ENCODE assay signal across 20 cellular contexts in the genomic region with DNA sequence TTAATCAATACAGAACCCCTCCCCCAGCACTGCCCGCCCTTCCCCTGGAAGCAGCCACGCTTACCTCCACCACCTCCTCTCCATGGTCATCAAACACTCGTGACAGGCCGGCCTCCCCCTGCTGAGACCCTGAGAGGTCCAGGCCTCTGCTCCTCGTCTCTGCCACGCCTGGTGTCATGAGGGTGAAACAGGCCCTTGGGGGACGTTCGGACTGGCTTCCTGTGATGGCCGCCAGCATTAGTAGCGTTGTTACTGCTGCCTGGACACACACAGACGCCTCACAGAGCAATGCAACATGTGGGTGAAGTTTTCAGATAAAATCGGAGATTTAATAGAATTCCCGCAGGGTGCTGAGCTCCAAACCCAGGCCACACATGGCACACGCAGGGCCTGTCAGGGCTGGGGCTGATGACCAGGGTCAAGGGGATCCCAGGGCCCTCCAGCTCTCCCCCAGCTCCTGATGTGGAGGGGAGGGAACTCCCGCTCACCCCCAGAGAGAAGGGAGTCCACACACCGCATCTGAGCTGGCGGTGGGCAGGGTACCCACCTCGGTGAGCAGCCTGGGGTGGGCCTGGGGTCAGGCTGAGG. TPM values are rescaled to one million over a fixed set of nuclear protein-coding genes. Genes with fewer than 3 reads are reported as not detected.
A peak's percentile ranks its signal among the peaks of the same experiment; 100 is the strongest.
DNase-seq lines count a peak whose midpoint lies in the region; ATAC-seq and TF ChIP-seq lines count a peak whose summit lies in the region.
"Had no signal": no experiment of that assay in that cellular context is flagged by ENCODE, and none has a peak within 500 bp of the region (broad histone marks: within the 10 kb centered on the region; RNA-seq: fewer than 3 reads in every experiment).

No MANE protein-coding gene starts in this region.

- H3K79me1 ChIP-seq in IMR-90 (ENCODE audit: low read depth in 1 of 2, low read length in 2 of 2), result no peaks in the 10 kb centered on the region

- H3K9me1 ChIP-seq in IMR-90 (ENCODE audit: insufficient read depth, low read length), result no peaks in the 10 kb centered on the region

- H3K4me2 ChIP-seq in IMR-90 (ENCODE audit: low read depth, low read length), result no peak overlapping the region
- H3K4me2 ChIP-seq: KMS-11 had no signal

- no peak overlapping the region for H3K27ac ChIP-seq in IMR-90 (ENCODE audit: insufficient read depth, low read length)
- H3K27ac ChIP-seq: KMS-11, SJSA1 had no signal

- no peak overlapping the region for H2BK5ac ChIP-seq in IMR-90 (ENCODE audit: low read depth, low read length, poor library complexity, severe bottlenecking)

- no peaks in the 10 kb centered on the region for H3K9me3 ChIP-seq in IMR-90 (ENCODE audit: control insufficient read depth, insufficient read depth, low read length)
- H3K9me3 ChIP-seq: SJSA1 had no signal

- H2AK9ac ChIP-seq in IMR-90 (replicated peaks; ENCODE audit: low read depth, low read length, poor library complexity), result no peak overlapping the region

- TF ChIP-seq RAD21 in IMR-90 (IDR thresholded peaks at IDR 0.05; ENCODE audit: low read length), result no peak

- H3K36me3 Mint-ChIP-seq in osteocyte (ENCODE audit: unreplicated experiment), result no peaks in the 10 kb centered on the region

- H3K23ac ChIP-seq in IMR-90 (ENCODE audit: low read depth, low read length), result no peak overlapping the region

- no peak overlapping the region for H3K9ac ChIP-seq in IMR-90 (ENCODE audit: low read depth, low read length)
- H3K9ac ChIP-seq: KMS-11 had no signal

- H4K20me1 ChIP-seq in IMR-90 (ENCODE audit: insufficient read depth, low read length), result no peaks in the 10 kb centered on the region

- no peak overlapping the region for H4K91ac ChIP-seq in IMR-90 (ENCODE audit: insufficient read depth, low read depth, low read length)

- BruUV-seq in IMR-90 (replicated peaks; lab: Mats Ljungman, UMichigan), result no TSS peak

- H2BK120ac ChIP-seq in IMR-90 (ENCODE audit: low read depth, low read length), result no peak overlapping the region

- intact Hi-C loops in IMR-90 (cut with micrococcal nuclease), result no loop called here

- no peak overlapping the region for H3K4me3 ChIP-seq in IMR-90 (ENCODE audit: insufficient read depth, low read depth, low read length)
- H3K4me3 ChIP-seq: SJSA1 had no signal

- peaks cover 14% of the 10 kb centered on the region for H3K4me1 Mint-ChIP-seq in osteocyte (ENCODE audit: unreplicated experiment)

- ATAC-seq in IMR-90 (ENCODE audit: low read depth) (no peak), SK-N-SH treated with all-trans-retinoic acid at 6 μM for 48 hours (no peak; the same call in 2 of the 3 replicates), GM21723 (IDR thresholded peaks at IDR 0.05; ENCODE audit: unreplicated experiment) (no peak), HG02588 (IDR thresholded peaks at IDR 0.05; ENCODE audit: unreplicated experiment) (no peak), GM18909 (IDR thresholded peaks at IDR 0.05; ENCODE audit: poor library complexity, unreplicated experiment) (no peak)

- peaks cover 21% of the 10 kb centered on the region; the same call in 1 of the 2 replicates for H3K27me3 ChIP-seq in IMR-90 (ENCODE audit: control insufficient read depth, insufficient read depth, low read length)
- H3K27me3 ChIP-seq: SJSA1 had no signal

- dilution Hi-C loops in IMR-90 (cut with HindIII; ENCODE audit: low sequenced_read_pairs, unreplicated experiment), result no loop called here

- H3K9me3 Mint-ChIP-seq in osteocyte (ENCODE audit: unreplicated experiment), result no peaks in the 10 kb centered on the region
- H3K9me3 Mint-ChIP-seq: CD4-positive, alpha-beta T cell had no signal

- POLR2A ChIA-PET in IMR-90 (lab: Charles Lee; ENCODE audit: unreplicated experiment), result no interaction called here

- no peak overlapping the region for H4K8ac ChIP-seq in IMR-90 (ENCODE audit: low read depth in 2 of 2, low read length in 2 of 2)

- no peaks in the 10 kb centered on the region for H3K36me3 ChIP-seq in IMR-90 (ENCODE audit: control insufficient read depth, insufficient read depth, low read length)
- H3K36me3 ChIP-seq: SJSA1 had no signal

- H3K27me3 Mint-ChIP-seq in osteocyte (ENCODE audit: unreplicated experiment), result no peaks in the 10 kb centered on the region

- no peak for TF ChIP-seq CTCF in IMR-90 (conservative IDR thresholded peaks at IDR 0.05; ENCODE audit: low read depth, low read length)
- no peak for TF ChIP-seq CTCF in osteocyte (IDR thresholded peaks at IDR 0.05)

- H3K27ac Mint-ChIP-seq in osteocyte (ENCODE audit: unreplicated experiment), result peak overlapping the region; percentile 38
- H3K27ac Mint-ChIP-seq: CD4-positive, alpha-beta T cell had no signal

- peaks cover 6% of the 10 kb centered on the region; the same call in 1 of the 2 replicates for H3K4me1 ChIP-seq in IMR-90 (ENCODE audit: control insufficient read depth, insufficient read depth, low read length)

- H3K4me3 Mint-ChIP-seq in osteocyte (ENCODE audit: unreplicated experiment), result no peak overlapping the region
- H3K4me3 Mint-ChIP-seq: CD4-positive, alpha-beta T cell had no signal

- H4K5ac ChIP-seq in IMR-90 (ENCODE audit: low read depth, low read length), result no peak overlapping the region

- WGBS in IMR-90 (ENCODE audit: extremely low coverage in 2 of 2, insufficient read length in 1 of 2), 2 experiments, result 84% methylated on average over 5 of the region's 18 CpGs; no CpG with 5 or more reads in 1 of the 2 experiments

- H3K18ac ChIP-seq in IMR-90 (ENCODE audit: low read depth, low read length), result no peak overlapping the region

- no peak overlapping the region for H2BK20ac ChIP-seq in IMR-90 (ENCODE audit: low read depth, low read length)

- no peak overlapping the region for H3K14ac ChIP-seq in IMR-90 (replicated peaks; ENCODE audit: low read depth, low read length)

- H3K4ac ChIP-seq in IMR-90 (ENCODE audit: low read depth, low read length), result no peak overlapping the region

- H2BK15ac ChIP-seq in IMR-90 (ENCODE audit: low read depth, low read length), result no peak overlapping the region

- DNase-seq in IMR-90 (no peak), left kidney (ENCODE audit: low read depth, low spot score) (peak; percentile 77), osteocyte (ENCODE audit: extremely low spot score, unreplicated experiment) (no peak), inferior parietal cortex (ENCODE audit: extremely low spot score) (no peak)
- DNase-seq: Calu3; CD4-positive, alpha-beta T cell; DMS53; HCEC 1CT; NCI-H1436; NCI-H2029; NCI-H2171; NCI-H446; NCI-H748 treated with DMSO at 0.1 percent for 48 hours; RPMI8226 had no signal

- no peak for TF ChIP-seq POLR2A in IMR-90 (IDR thresholded peaks at IDR 0.05; ENCODE audit: low read depth, low read length)

- H2AK5ac ChIP-seq in IMR-90 (ENCODE audit: low read depth, low read length), result peak overlapping the region; percentile 9; the same call in 1 of the 2 replicates

- H3K56ac ChIP-seq in IMR-90 (ENCODE audit: extremely low read depth, insufficient read depth, low read length), result no peak overlapping the region

- in situ Hi-C loops in IMR-90 (cut with MboI; ENCODE audit: low sequenced_read_pairs), result no loop called here

- no peak overlapping the region for H2AFZ ChIP-seq in IMR-90 (replicated peaks; ENCODE audit: low read length, poor library complexity)

- CTCF ChIA-PET in IMR-90 (lab: Yijun Ruan, JAX), result no interaction called here

TF ChIP-seq in IMR-90, 13 proteins besides CTCF, POLR2A, EP300 and RAD21 (continues in another document):
- TF ChIP-seq CEBPB (IDR thresholded peaks at IDR 0.05; ENCODE audit: low read depth, low read length) (no peak), RCOR1 (IDR thresholded peaks at IDR 0.05; ENCODE audit: insufficient replicate concordance, low read length) (no peak), FOS (IDR thresholded peaks at IDR 0.05; ENCODE audit: low read depth, low read length) (no peak), RFX5 (IDR thresholded peaks at IDR 0.05; ENCODE audit: low read depth, low read length) (no peak), MAFK (IDR thresholded peaks at IDR 0.05; ENCODE audit: low read depth, low read length) (no peak), SMC3 (IDR thresholded peaks at IDR 0.05; ENCODE audit: low read depth, low read length) (no peak), CHD1 (IDR thresholded peaks at IDR 0.05; ENCODE audit: low read depth, low read length) (no peak)
- TF ChIP-seq, protein P1, sequence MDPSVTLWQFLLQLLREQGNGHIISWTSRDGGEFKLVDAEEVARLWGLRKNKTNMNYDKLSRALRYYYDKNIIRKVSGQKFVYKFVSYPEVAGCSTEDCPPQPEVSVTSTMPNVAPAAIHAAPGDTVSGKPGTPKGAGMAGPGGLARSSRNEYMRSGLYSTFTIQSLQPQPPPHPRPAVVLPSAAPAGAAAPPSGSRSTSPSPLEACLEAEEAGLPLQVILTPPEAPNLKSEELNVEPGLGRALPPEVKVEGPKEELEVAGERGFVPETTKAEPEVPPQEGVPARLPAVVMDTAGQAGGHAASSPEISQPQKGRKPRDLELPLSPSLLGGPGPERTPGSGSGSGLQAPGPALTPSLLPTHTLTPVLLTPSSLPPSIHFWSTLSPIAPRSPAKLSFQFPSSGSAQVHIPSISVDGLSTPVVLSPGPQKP (IDR thresholded peaks at IDR 0.05; ENCODE audit: borderline replicate concordance, low read depth, low read length), result no peak

TF ChIP-seq in SK-N-SH treated with all-trans-retinoic acid at 6 μM for 48 hours, 23 proteins besides CTCF, POLR2A, EP300 and RAD21 (continues in another document):
- no peak for TF ChIP-seq ZNF8 (CRISPR knock-in tag; IDR thresholded peaks at IDR 0.05)
- no peak for TF ChIP-seq GLIS3 (CRISPR knock-in tag; IDR thresholded peaks at IDR 0.05)
- no peak for TF ChIP-seq OSR1 (CRISPR knock-in tag; IDR thresholded peaks at IDR 0.05)
- 0 out of 2 replicates have a peak, but pooled peaks have one; percentile 15 for TF ChIP-seq ZNF565 (CRISPR knock-in tag; conservative IDR thresholded peaks at IDR 0.05; ENCODE audit: low read depth)

RNA-seq across cellular contexts. Expression of a gene that starts 15.9 kb away (rescaled TPM):
- 12.7 and 14.2 TPM in 2 replicates for total RNA-seq in IMR-90 (2012; rRNA removed)
- 46.7 and 53.2 TPM in 2 replicates for polyA plus RNA-seq in IMR-90 (2012; rRNA removed)
- polyA plus RNA-seq in IMR-90 (2012; cell fraction: cytosol; rRNA removed), result 40.4 and 68.1 TPM in 2 replicates
- polyA plus RNA-seq in IMR-90 (2012; cell fraction: nucleus; rRNA removed; ENCODE audit: low replicate concordance), result 86.4 and 189 TPM in 2 replicates
- total RNA-seq in osteocyte, result 120 TPM in 2 replicates
